ENCODE assay signal across 26 cellular contexts in genomic region chr20:14921546-14921945, GRCh38.
DNase-seq lines count a peak whose midpoint lies in the region; ATAC-seq and TF ChIP-seq lines count a peak whose summit lies in the region.
"Had no signal": no experiment of that assay in that cellular context is flagged by ENCODE, and none has a peak within 500 bp of the region (broad histone marks: within the 10 kb centered on the region; RNA-seq: fewer than 3 reads in every experiment).

No MANE protein-coding gene starts in this region.

- H3K27ac ChIP-seq in transverse colon = no peak overlapping the region
- H3K27ac ChIP-seq: cardiac muscle cell, gastroesophageal sphincter, right lobe of liver, testis, vagina had no signal

- no peak for TF ChIP-seq EP300 in transverse colon (IDR thresholded peaks at IDR 0.05; ENCODE audit: low read depth)

- H3K36me3 ChIP-seq in adipocyte (ENCODE audit: control insufficient read depth, insufficient read depth, low read length, severe bottlenecking) = no peaks in the 10 kb centered on the region
- no peaks in the 10 kb centered on the region for H3K36me3 ChIP-seq in transverse colon
- H3K36me3 ChIP-seq: cardiac muscle cell, gastroesophageal sphincter, right lobe of liver, vagina had no signal

- no peak overlapping the region for H3K9ac ChIP-seq in adipocyte (ENCODE audit: low read length)

- no peak for TF ChIP-seq CTCF in HFF-Myc (IDR thresholded peaks at IDR 0.05; ENCODE audit: low read depth, low read length, missing control alignments)
- no peak for TF ChIP-seq CTCF in fibroblast of mammary gland (conservative IDR thresholded peaks at IDR 0.05; ENCODE audit: control insufficient read depth, insufficient read depth, low read depth, low read length)
- no peak for TF ChIP-seq CTCF in transverse colon (IDR thresholded peaks at IDR 0.05)

- DNase-seq in AG08395 (ENCODE audit: low spot score) (peak; percentile 12), HFF-Myc (ENCODE audit: extremely low read depth, low read depth) (peak; percentile 22), adipocyte (ENCODE audit: low read depth) (peak; percentile 65), fibroblast of mammary gland (ENCODE audit: low read depth) (peak; percentile 31), SW 1271 (lab: John Stamatoyannopoulos, UW) (no peak), transverse colon (no peak), midbrain (lab: John Stamatoyannopoulos, UW) (no peak)
- DNase-seq: activated B cell treated with CpG ODN at 0.5 μM for 24 hours; activated CD4-positive, alpha-beta memory T cell treated with anti-CD3 and anti-CD28 coated beads, Interleukin-2, amount 10 ng/mL, durations not matched to agents 7 days and 5 days; activated effector memory CD4-positive, alpha-beta T cell treated with anti-CD3 and anti-CD28 coated beads, Interleukin-2, amount 50 U/mL, for 16 hours; CD4-positive, alpha-beta T cell; DMS79 treated with DMSO at 0.1 percent for 48 hours; hypothalamus; KBM-7; MV-4-11; NCI-H187; NCI-H510A; nephron progenitor cell; right lobe of liver; RPMI8226; T-helper 9 cell; testis had no signal

- ATAC-seq in GM18858 (IDR thresholded peaks at IDR 0.05; ENCODE audit: unreplicated experiment) = no peak
- ATAC-seq: gastroesophageal sphincter, right lobe of liver had no signal

- H3K4me3 ChIP-seq in HFF-Myc (replicated peaks; ENCODE audit: low read depth, low read length) (no peak overlapping the region), adipocyte (ENCODE audit: low read length) (no peak overlapping the region), fibroblast of mammary gland (ENCODE audit: control insufficient read depth, low read depth, low read length) (no peak overlapping the region), transverse colon (no peak overlapping the region)
- H3K4me3 ChIP-seq: cardiac muscle cell, gastroesophageal sphincter, right lobe of liver, testis, vagina had no signal

- intact Hi-C loops in transverse colon (cut with DNase I; ENCODE audit: low total_unique reads) = no loop called here

- in situ Hi-C loops in transverse colon (cut with MboI; ENCODE audit: low pct_ligation_motif_present in 1 of 4, low pct_unique_long_range_greater_than_20kb in 1 of 4, low sequenced_read_pairs in 3 of 4) = no loop called here

- no peak for TF ChIP-seq POLR2A in transverse colon (IDR thresholded peaks at IDR 0.05)

- H3K27me3 ChIP-seq in adipocyte (replicated peaks; ENCODE audit: control insufficient read depth, insufficient read depth, low read length) (no peaks in the 10 kb centered on the region), transverse colon (no peaks in the 10 kb centered on the region)
- H3K27me3 ChIP-seq: cardiac muscle cell, gastroesophageal sphincter, right lobe of liver, testis, vagina had no signal

- H3K9me3 ChIP-seq in adipocyte (ENCODE audit: control insufficient read depth, low read length) (no peaks in the 10 kb centered on the region), transverse colon (no peaks in the 10 kb centered on the region)
- H3K9me3 ChIP-seq: gastroesophageal sphincter, right lobe of liver, testis, vagina had no signal

- H3K4me1 ChIP-seq in adipocyte (ENCODE audit: control insufficient read depth, insufficient read depth, low read length) = peaks cover 23% of the 10 kb centered on the region
- H3K4me1 ChIP-seq in transverse colon = peaks cover 0 to 12% (median 3%) of the 10 kb centered on the region in 4 donors
- H3K4me1 ChIP-seq: gastroesophageal sphincter, testis had no signal

Comparison
In these comparisons a context has a peak if more than half of its experiments do, and no peak if none do; other contexts are left out.
1. DNase-seq: peak in AG08395 (single experiment), HFF-Myc (single experiment), adipocyte (single experiment) and fibroblast of mammary gland (single experiment); none in SW 1271 (0 of 2), transverse colon (single experiment) and midbrain (single experiment).